8 cellular contexts compared by ENCODE assay signal in genomic region chr21:37366488-37367300, GRCh38. TPM values are rescaled to one million over a fixed set of nuclear protein-coding genes. Genes with fewer than 3 reads are reported as not detected.
A peak's percentile ranks its signal among the peaks of the same experiment; 100 is the strongest.
DNase-seq lines count a peak whose midpoint lies in the region; ATAC-seq, FAIRE-seq and TF ChIP-seq lines count a peak whose summit lies in the region.

Gene DYRK1A (plus strand): TSS chr21:37366773. CDS start chr21:37420375, 53,602 bp downstream.

- peak within 1 kb of the TSS; percentile 97 for H3K4me3 Mint-ChIP-seq in Calu3 (ENCODE audit: low read depth, unreplicated experiment)

- peaks cover 41% of the 10 kb centered on the region for H3K79me2 ChIP-seq in OCI-LY1 (ENCODE audit: insufficient read depth, low read length)

- H3K9me3 ChIP-seq in HUES64 (ENCODE audit: insufficient read depth, low read depth, low read length) (no peaks in the 10 kb centered on the region), OCI-LY1 (ENCODE audit: low read length) (no peaks in the 10 kb centered on the region), mesodermal cell (ENCODE audit: control insufficient read depth, low read length) (no peaks in the 10 kb centered on the region)

- peak; percentile 78 for FAIRE-seq in endometrium (lab: Jason Lieb, UNC)

- peak within 1 kb of the TSS; percentile 99 for H3K4me2 ChIP-seq in OCI-LY1 (ENCODE audit: low read length)

- H3K36me3 ChIP-seq in HUES64 (ENCODE audit: insufficient read depth, low read length) (no peaks in the 10 kb centered on the region), OCI-LY1 (ENCODE audit: insufficient read depth, low read length) (no peaks in the 10 kb centered on the region), mesodermal cell (ENCODE audit: control insufficient read depth, insufficient read depth, low read length) (no peaks in the 10 kb centered on the region)

- peak within 1 kb of the TSS; percentile 99 for H3K27ac ChIP-seq in HUES64 (ENCODE audit: low read depth, low read length)
- H3K27ac ChIP-seq in OCI-LY1 (ENCODE audit: low read depth, low read length, poor library complexity, severe bottlenecking), result peak within 1 kb of the TSS; percentile 85
- peak within 1 kb of the TSS; percentile 99 for H3K27ac ChIP-seq in mesodermal cell (ENCODE audit: low read depth, low read length, severe bottlenecking)

- intact Hi-C loops in Calu3 (cut with micrococcal nuclease; ENCODE audit: unreplicated experiment), result loop anchor here (5.0 kb wide), 1 partner anchor 99 kb away; the partner anchor contains the start of gene VPS26C

- WGBS in HUES64, result under 1% methylated on average over 86 of the region's 89 CpGs
- 0 to 1% methylated on average over 27 to 62 of the region's 89 CpGs for WGBS in mesodermal cell (ENCODE audit: insufficient coverage in 2 of 2), 2 experiments

- H3K4me1 Mint-ChIP-seq in Calu3 (ENCODE audit: low read depth, unreplicated experiment), result no peaks in the 10 kb centered on the region

- peak within 1 kb of the TSS; percentile 98 for H3K27ac Mint-ChIP-seq in Calu3 (ENCODE audit: unreplicated experiment)

- H3F3A ChIP-seq in OCI-LY1 (ENCODE audit: insufficient read depth, low read length), result 0 out of 2 replicates have a peak, but pooled peaks cover 5% of the 10 kb centered on the region

- BruUV-seq in Calu3 (replicated peaks; lab: Mats Ljungman, UMichigan), result no TSS peak

- peak; percentile 64 for ATAC-seq in GM21447 (IDR thresholded peaks at IDR 0.05; ENCODE audit: unreplicated experiment)

- H3K9me3 Mint-ChIP-seq in Calu3 (ENCODE audit: low read depth, unreplicated experiment), result no peaks in the 10 kb centered on the region

- H3K27me3 ChIP-seq in HUES64 (ENCODE audit: insufficient read depth, low read length) (no peaks in the 10 kb centered on the region), OCI-LY1 (ENCODE audit: insufficient read depth, low read length) (no peaks in the 10 kb centered on the region)

- TF ChIP-seq CTCF in Calu3 (IDR thresholded peaks at IDR 0.05; ENCODE audit: unreplicated experiment), result no peak
- no peak for TF ChIP-seq CTCF in OCI-LY1 (IDR thresholded peaks at IDR 0.05; ENCODE audit: low read length)

- H3K9me2 ChIP-seq in OCI-LY1 (ENCODE audit: low read depth, low read length), result no peaks in the 10 kb centered on the region

- H3K9ac ChIP-seq in HUES64 (ENCODE audit: low read depth, low read length), result peak within 1 kb of the TSS; percentile 99
- H3K9ac ChIP-seq in OCI-LY1 (ENCODE audit: low read length), result peak within 1 kb of the TSS; percentile 93

- CTCF ChIA-PET in Calu3 (lab: Charles Lee), result interaction anchor here (0.6 kb wide), 1 partner anchor 99 kb away, joined by 4 read pairs; the partner anchor contains the start of gene VPS26C

- DNase-seq in Calu3, result peak; percentile 95
- DNase-seq in activated CD8-positive, alpha-beta memory T cell treated with anti-CD3 and anti-CD28 coated beads, Interleukin-2, amount 50 U/mL, for 4 hours, result peak; percentile 98
- DNase-seq in stimulated activated CD8-positive, alpha-beta memory T cell treated with anti-CD3 and anti-CD28 coated beads, Interleukin-15, amount 100 ng/mL, for 4 hours (ENCODE audit: low read depth in 2 of 2), result peak; percentile 96 to 98

- no peak within 1 kb of the TSS for H2AFZ ChIP-seq in OCI-LY1 (ENCODE audit: low read length)

- H3K36me3 Mint-ChIP-seq in Calu3 (ENCODE audit: insufficient read depth, unreplicated experiment), result peaks cover 47% of the 10 kb centered on the region

- H3K4me1 ChIP-seq in HUES64 (ENCODE audit: insufficient read depth, low read length), result peaks cover 35% of the 10 kb centered on the region
- peaks cover 38% of the 10 kb centered on the region for H3K4me1 ChIP-seq in OCI-LY1 (ENCODE audit: insufficient read depth, low read length, severe bottlenecking)
- peaks cover 12% of the 10 kb centered on the region for H3K4me1 ChIP-seq in mesodermal cell (ENCODE audit: control insufficient read depth, insufficient read depth, low read length, poor library complexity, severe bottlenecking)

- 0 out of 2 replicates have a peak, but pooled peaks cover 2% of the 10 kb centered on the region for H4K20me1 ChIP-seq in OCI-LY1 (ENCODE audit: insufficient read depth, low read length)

- no peaks in the 10 kb centered on the region for H3K27me3 Mint-ChIP-seq in Calu3 (ENCODE audit: unreplicated experiment)

- peak within 1 kb of the TSS; percentile 84 for H3K4me3 ChIP-seq in HUES64 (ENCODE audit: low read length)
- H3K4me3 ChIP-seq in OCI-LY1 (ENCODE audit: low read depth, low read length, poor library complexity, severe bottlenecking), result peak within 1 kb of the TSS; percentile 95
- H3K4me3 ChIP-seq in mesodermal cell (ENCODE audit: extremely low read depth, insufficient read depth, low read length, poor library complexity, severe bottlenecking), result peak within 1 kb of the TSS; percentile 95

RNA-seq across cellular contexts. Expression of gene DYRK1A, which starts in this region (rescaled TPM):
- total RNA-seq in Calu3 (2022), result 45.4 and 45.6 TPM in 2 replicates
- 30.1 TPM for polyA plus RNA-seq in HUES64 (2013, experiment 1 of 2)
- polyA plus RNA-seq in HUES64 (2013, experiment 2 of 2), result 29.4 TPM
- 26.4 TPM for polyA plus RNA-seq in mesodermal cell (2013, experiment 1 of 2)
- 25.2 TPM for polyA plus RNA-seq in mesodermal cell (2013, experiment 2 of 2)

Comparison
In these comparisons a context has a peak if more than half of its experiments do, and no peak if none do; other contexts are left out.
1. Peak in every context shown above with its lines: DNase-seq, ATAC-seq, H3K4me3 ChIP-seq and H3K27ac ChIP-seq.